In the genomic region with DNA sequence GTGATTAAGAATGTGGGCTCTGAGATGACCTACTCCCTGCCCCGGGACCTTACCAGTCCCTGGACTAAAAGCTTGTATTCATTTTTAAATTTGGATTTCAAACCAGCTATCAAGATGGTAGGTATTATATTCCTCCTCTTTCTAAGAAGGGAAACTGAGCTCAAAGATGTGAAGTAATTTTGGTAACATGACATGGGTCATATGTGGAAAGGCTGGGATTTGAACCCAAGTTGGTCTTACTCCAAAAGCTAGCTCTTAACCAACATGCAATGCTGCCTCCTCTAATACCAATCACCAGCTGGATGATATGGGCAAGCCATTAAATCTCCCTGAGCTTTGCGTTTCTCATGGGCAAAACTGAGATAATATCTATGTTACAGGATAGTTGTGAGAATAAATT, we compare ENCODE assay signal across 16 cellular contexts.
DNase-seq lines count a peak whose midpoint lies in the region; ATAC-seq and TF ChIP-seq lines count a peak whose summit lies in the region.
"Had no signal": no experiment of that assay in that cellular context is flagged by ENCODE, and none has a peak within 500 bp of the region (broad histone marks: within the 10 kb centered on the region; RNA-seq: fewer than 3 reads in every experiment).

No MANE protein-coding gene starts in this region.

- peak overlapping the region; percentile 21 for H2AFZ ChIP-seq in osteoblast (ENCODE audit: low read length)
- H2AFZ ChIP-seq: GM23248 had no signal

- no peaks in the 10 kb centered on the region; the same call in 1 of the 2 replicates for H3K4me1 ChIP-seq in Panc1 (ENCODE audit: control insufficient read depth, insufficient read depth, low read length)
- no peaks in the 10 kb centered on the region for H3K4me1 ChIP-seq in osteoblast (ENCODE audit: insufficient read depth, low read length)
- peaks cover 26 to 33% (median 29%) of the 10 kb centered on the region in 3 donors for H3K4me1 ChIP-seq in skeletal muscle tissue (ENCODE audit: control insufficient read depth in 3 of 3, insufficient read depth in 3 of 3, low read length in 3 of 3)
- H3K4me1 ChIP-seq: BLaER1 had no signal

- TF ChIP-seq CTCF in Panc1 (IDR thresholded peaks at IDR 0.05) (no peak), osteoblast (IDR thresholded peaks at IDR 0.05; ENCODE audit: extremely low read depth, low read depth, low read length) (no peak)

- H3K4me3 ChIP-seq in Panc1 (ENCODE audit: low read depth in 2 of 2, low read length in 2 of 2) = no peak overlapping the region
- no peak overlapping the region for H3K4me3 ChIP-seq in osteoblast (ENCODE audit: insufficient read depth, low read length)
- no peak overlapping the region for H3K4me3 ChIP-seq in skeletal muscle tissue (ENCODE audit: low read length in 3 of 3)
- H3K4me3 ChIP-seq: BLaER1, GM23248 had no signal

- H3K36me3 ChIP-seq in Panc1 (ENCODE audit: control insufficient read depth, insufficient read depth, low read length) (no peaks in the 10 kb centered on the region), osteoblast (ENCODE audit: insufficient read depth, low read length) (no peaks in the 10 kb centered on the region), skeletal muscle tissue (ENCODE audit: control insufficient read depth in 3 of 3, insufficient read depth in 3 of 3, low read length in 3 of 3) (no peaks in the 10 kb centered on the region)
- H3K36me3 ChIP-seq: BLaER1 had no signal

- CTCF ChIA-PET in Panc1 (lab: Charles Lee) = no interaction called here

- no peak overlapping the region for H3K9ac ChIP-seq in skeletal muscle tissue (ENCODE audit: low read depth in 1 of 3, low read length in 3 of 3)
- H3K9ac ChIP-seq: BLaER1, GM23248 had no signal

- no peaks in the 10 kb centered on the region for H3K79me2 ChIP-seq in osteoblast (ENCODE audit: insufficient read depth, low read length)

- peak; percentile 24 for DNase-seq in EH (ENCODE audit: low read depth)
- no peak for DNase-seq in Panc1 (ENCODE audit: low read depth, low spot score)
- DNase-seq in osteoblast (ENCODE audit: insufficient read length, low spot score, missing footprints) = no peak
- DNase-seq: Caco-2; CD4-positive, CD25-positive, alpha-beta regulatory T cell; CD8-positive, alpha-beta T cell; DMS153; GM23248; H7; HCEC 1CT had no signal

- intact Hi-C loops in Panc1 (cut with micrococcal nuclease; ENCODE audit: unreplicated experiment) = no loop called here

- ATAC-seq in Panc1 (no peak), HG02938 (IDR thresholded peaks at IDR 0.05; ENCODE audit: unreplicated experiment) (no peak), GM18868 (IDR thresholded peaks at IDR 0.05; ENCODE audit: unreplicated experiment) (no peak), HG02870 (IDR thresholded peaks at IDR 0.05; ENCODE audit: unreplicated experiment) (no peak)
- ATAC-seq: CD8-positive, alpha-beta T cell had no signal

- POLR2A ChIA-PET in Panc1 (lab: Charles Lee) = no interaction called here

- H3K27me3 ChIP-seq in Panc1 (ENCODE audit: control insufficient read depth, insufficient read depth, low read length) (no peaks in the 10 kb centered on the region), osteoblast (ENCODE audit: insufficient read depth, low read length) (no peaks in the 10 kb centered on the region), skeletal muscle tissue (ENCODE audit: control insufficient read depth in 3 of 3, insufficient read depth in 3 of 3, low read length in 3 of 3) (no peaks in the 10 kb centered on the region)
- H3K27me3 ChIP-seq: BLaER1 had no signal

- H3K4me2 ChIP-seq in osteoblast (ENCODE audit: insufficient read depth, low read length) = no peak overlapping the region
- H3K4me2 ChIP-seq: BLaER1 had no signal

- no peaks in the 10 kb centered on the region for H4K20me1 ChIP-seq in osteoblast (ENCODE audit: insufficient read depth, low read length)
- H4K20me1 ChIP-seq: BLaER1 had no signal

- in situ Hi-C loops in Panc1 (cut with HindIII; ENCODE audit: low pct_unique_long_range_greater_than_20kb, low sequenced_read_pairs) = no loop called here

- no TSS peak for BruUV-seq in Panc1 (replicated peaks; lab: Mats Ljungman, UMichigan)

- H3K9me3 ChIP-seq in Panc1 (ENCODE audit: control insufficient read depth, insufficient read depth, low read depth, low read length) (peaks cover 2% of the 10 kb centered on the region; the same call in 1 of the 2 replicates), osteoblast (ENCODE audit: low read depth, low read length) (no peaks in the 10 kb centered on the region), skeletal muscle tissue (ENCODE audit: control insufficient read depth in 3 of 3, low read length in 3 of 3) (no peaks in the 10 kb centered on the region)

- H3K27ac ChIP-seq in Panc1 (ENCODE audit: low read length) (peak overlapping the region; percentile 35; the same call in 1 of the 2 replicates), osteoblast (ENCODE audit: low read depth, low read length) (no peak overlapping the region), skeletal muscle tissue (ENCODE audit: low read depth, low read length) (peak overlapping the region; percentile 80)
- H3K27ac ChIP-seq: BLaER1, C4-2B, GM23248 had no signal
